16 cellular contexts compared by ENCODE assay signal in the genomic region with DNA sequence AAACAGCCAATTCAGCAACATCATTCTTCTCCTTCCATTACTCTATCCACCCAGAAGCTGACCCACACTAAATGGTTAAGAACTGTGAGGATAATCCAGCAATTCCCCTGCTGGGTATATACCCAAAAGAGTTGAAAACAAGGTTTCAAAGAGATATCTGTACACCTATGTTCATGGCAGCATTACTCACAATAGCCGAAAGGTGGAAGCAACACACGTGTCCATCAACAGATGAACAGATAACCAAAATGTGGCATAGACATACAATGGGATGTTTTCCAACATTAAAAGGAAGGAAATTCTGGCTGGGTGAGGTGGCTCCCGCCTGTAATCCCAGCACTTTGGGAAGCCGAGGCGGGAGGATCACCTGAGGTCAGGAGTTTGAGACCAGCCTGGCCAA.
"Had no signal": no experiment of that assay in that cellular context is flagged by ENCODE, and none has a peak within 500 bp of the region (broad histone marks: within the 10 kb centered on the region; RNA-seq: fewer than 3 reads in every experiment).

No MANE protein-coding gene starts in this region.

- H3K36me3 Mint-ChIP-seq: natural killer cell had no signal

- H3K4me1 ChIP-seq: transverse colon had no signal

- H3K27me3 ChIP-seq: heart right ventricle, right atrium auricular region had no signal

- ATAC-seq: heart right ventricle, left lobe of liver, natural killer cell had no signal

- H3K27ac Mint-ChIP-seq: dendritic cell treated with granulocyte-macrophage colony-stimulating factor and Interleukin-4, amounts not matched to agents 40 ng/mL and 50 ng/mL, for 4 days; endodermal cell; natural killer cell had no signal

- H3K27ac ChIP-seq: heart right ventricle, right atrium auricular region, stomach, thoracic aorta, transverse colon had no signal

- H3K4me3 Mint-ChIP-seq: dendritic cell treated with granulocyte-macrophage colony-stimulating factor and Interleukin-4, amounts not matched to agents 40 ng/mL and 50 ng/mL, for 4 days; endodermal cell; natural killer cell; neural crest cell had no signal

- H3K36me3 ChIP-seq: right atrium auricular region, stomach, transverse colon had no signal

- H3K4me3 ChIP-seq: heart right ventricle, right atrium auricular region, stomach, thoracic aorta, transverse colon had no signal

- H3K9me3 ChIP-seq: heart right ventricle, right atrium auricular region, stomach, thoracic aorta, transverse colon had no signal

- DNase-seq: effector CD4-positive, alpha-beta T cell; endodermal cell; heart right ventricle; hypothalamus; natural killer cell; small intestine; stimulated activated CD4-positive, alpha-beta T cell treated with anti-CD3 and anti-CD28 coated beads, Interleukin-12 subunit alpha, Interleukin-12 subunit beta, amount 100 ng/mL, for 4 hours; stimulated activated naive CD4-positive, alpha-beta T cell; stomach; substantia nigra; transverse colon had no signal

- H3K9me3 Mint-ChIP-seq: endodermal cell, natural killer cell, neural crest cell had no signal

- H3K27me3 Mint-ChIP-seq: dendritic cell treated with granulocyte-macrophage colony-stimulating factor and Interleukin-4, amounts not matched to agents 40 ng/mL and 50 ng/mL, for 4 days had no signal
